Comparison of ENCODE assay signal across 10 cellular contexts in genomic region chr7:128909605-128910568, GRCh38. TPM values are rescaled to one million over a fixed set of nuclear protein-coding genes. Genes with fewer than 3 reads are reported as not detected.
A peak's percentile ranks its signal among the peaks of the same experiment; 100 is the strongest.
DNase-seq lines count a peak whose midpoint lies in the region; ATAC-seq, FAIRE-seq and TF ChIP-seq lines count a peak whose summit lies in the region.
"Had no signal": no experiment of that assay in that cellular context is flagged by ENCODE, and none has a peak within 500 bp of the region (broad histone marks: within the 10 kb centered on the region; RNA-seq: fewer than 3 reads in every experiment).

No MANE protein-coding gene starts in this region.

- H3K27ac ChIP-seq in subcutaneous abdominal adipose tissue (ENCODE audit: low read depth, low read length) (no peak overlapping the region), caudate nucleus (ENCODE audit: low read depth, low read length) (no peak overlapping the region)

- peaks cover 33% of the 10 kb centered on the region for H3K27me3 ChIP-seq in bronchial epithelial cell (ENCODE audit: control insufficient read depth, insufficient read depth, low read length)
- peaks cover 7 to 31% (median 17%) of the 10 kb centered on the region in 5 donors for H3K27me3 ChIP-seq in subcutaneous abdominal adipose tissue (ENCODE audit: control insufficient read depth in 5 of 5, insufficient read depth in 4 of 5, low read length in 5 of 5)

- peaks cover 14% of the 10 kb centered on the region for H3K4me1 Mint-ChIP-seq in HFFc6 (ENCODE audit: low read depth)
- H3K4me1 Mint-ChIP-seq in stimulated activated effector memory CD8-positive, alpha-beta T cell treated with anti-CD3 and anti-CD28 coated beads, Interleukin-12 subunit alpha, Interleukin-12 subunit beta, amount 100 ng/mL, for 72 hours, result peaks cover 21% of the 10 kb centered on the region

- H3K4me3 Mint-ChIP-seq in HFFc6, result peak overlapping the region; percentile 88
- H3K4me3 Mint-ChIP-seq in stimulated activated effector memory CD8-positive, alpha-beta T cell treated with anti-CD3 and anti-CD28 coated beads, Interleukin-12 subunit alpha, Interleukin-12 subunit beta, amount 100 ng/mL, for 72 hours, result no peak overlapping the region

- ATAC-seq in stimulated activated effector memory CD8-positive, alpha-beta T cell treated with anti-CD3 and anti-CD28 coated beads, Interleukin-12 subunit alpha, Interleukin-12 subunit beta, amount 100 ng/mL, for 72 hours, result no peak
- ATAC-seq in GM19463 (IDR thresholded peaks at IDR 0.05; ENCODE audit: unreplicated experiment), result no peak

- no peaks in the 10 kb centered on the region for H3K9me3 ChIP-seq in subcutaneous abdominal adipose tissue (ENCODE audit: control insufficient read depth in 5 of 5, low read length in 5 of 5)

- H3K27me3 Mint-ChIP-seq in HFFc6 (ENCODE audit: insufficient read depth), result peaks cover 42% of the 10 kb centered on the region

- DNase-seq in HFFc6 (peak; percentile 29), bronchial epithelial cell (ENCODE audit: low read depth) (peak; percentile 25), islet precursor cell (peak; percentile 90), DMS153 treated with DMSO at 0.1 percent for 48 hours (lab: John Stamatoyannopoulos, UW; ENCODE audit: unreplicated experiment) (no peak), caudate nucleus (lab: John Stamatoyannopoulos, UW) (no peak)
- no peak for DNase-seq in stimulated activated effector memory CD8-positive, alpha-beta T cell treated with anti-CD3 and anti-CD28 coated beads, Interleukin-12 subunit alpha, Interleukin-12 subunit beta, amount 100 ng/mL, for 72 hours (ENCODE audit: low spot score in 2 of 2)
- DNase-seq: effector CD8-positive, alpha-beta T cell; SHP77 had no signal

- FAIRE-seq in bronchial epithelial cell (lab: Jason Lieb, UNC), result no peak

- H3K27ac Mint-ChIP-seq in HFFc6, result no peak overlapping the region
- no peak overlapping the region for H3K27ac Mint-ChIP-seq in stimulated activated effector memory CD8-positive, alpha-beta T cell treated with anti-CD3 and anti-CD28 coated beads, Interleukin-12 subunit alpha, Interleukin-12 subunit beta, amount 100 ng/mL, for 72 hours

- no peaks in the 10 kb centered on the region for H3K36me3 Mint-ChIP-seq in HFFc6 (ENCODE audit: low read depth)
- no peaks in the 10 kb centered on the region for H3K36me3 Mint-ChIP-seq in stimulated activated effector memory CD8-positive, alpha-beta T cell treated with anti-CD3 and anti-CD28 coated beads, Interleukin-12 subunit alpha, Interleukin-12 subunit beta, amount 100 ng/mL, for 72 hours

- no peaks in the 10 kb centered on the region for H3K9me3 Mint-ChIP-seq in HFFc6
- no peaks in the 10 kb centered on the region for H3K9me3 Mint-ChIP-seq in stimulated activated effector memory CD8-positive, alpha-beta T cell treated with anti-CD3 and anti-CD28 coated beads, Interleukin-12 subunit alpha, Interleukin-12 subunit beta, amount 100 ng/mL, for 72 hours

- TF ChIP-seq CTCF in HFFc6 (IDR thresholded peaks at IDR 0.05) (no peak), bronchial epithelial cell (IDR thresholded peaks at IDR 0.05; ENCODE audit: insufficient read depth, low read length, severe bottlenecking) (no peak)

- H3K9ac ChIP-seq in subcutaneous abdominal adipose tissue (ENCODE audit: low read length in 5 of 5), result peak overlapping the region in 4 of 5 donors; percentile 16 to 35 (median 27)

- H3K36me3 ChIP-seq in bronchial epithelial cell (ENCODE audit: control insufficient read depth, insufficient read depth, low read length) (no peaks in the 10 kb centered on the region), subcutaneous abdominal adipose tissue (ENCODE audit: control insufficient read depth in 5 of 5, insufficient read depth in 5 of 5, low read length in 5 of 5) (peaks cover 0 to 4% (median 0%) of the 10 kb centered on the region in 5 donors)

- H3K4me1 ChIP-seq in subcutaneous abdominal adipose tissue (ENCODE audit: control insufficient read depth in 5 of 5, insufficient read depth in 5 of 5, low read length in 5 of 5), result peaks cover 1 to 33% (median 22%) of the 10 kb centered on the region in 5 donors

- no peak overlapping the region for H3K4me3 ChIP-seq in bronchial epithelial cell (ENCODE audit: low read depth, low read length)
- peak overlapping the region; percentile 45 to 61 (median 59) for H3K4me3 ChIP-seq in subcutaneous abdominal adipose tissue (ENCODE audit: low read depth in 1 of 5, low read length in 5 of 5)

RNA-seq across cellular contexts. Expression of gene KCP, which starts 0.6 kb away (rescaled TPM):
- under 1 TPM in 2 of 6 experiments, not detected in 4; 0.05 to 0.07 TPM for total RNA-seq in HFFc6 (2021; fragmentation: NEBNext Ultra II Directional; extraction: Animal tissue kit (Norgen Biotek cat#: 25700))
- 0.53 and 1.3 TPM in 2 replicates for total RNA-seq in bronchial epithelial cell

RNA-seq across cellular contexts. Expression of gene IRF5, which starts 27.8 kb away (rescaled TPM):
- total RNA-seq in HFFc6 (2021; fragmentation: NEBNext Ultra II Directional; extraction: Animal tissue kit (Norgen Biotek cat#: 25700)), result under 1 TPM in 1 of 6 experiments, not detected in 5; 0.09 TPM
- 6.8 and 7.7 TPM in 2 replicates for total RNA-seq in bronchial epithelial cell

RNA-seq across cellular contexts. Expression of gene ATP6V1F, which starts 47.2 kb away (rescaled TPM):
- total RNA-seq in HFFc6 (2021; fragmentation: NEBNext Ultra II Directional; extraction: Animal tissue kit (Norgen Biotek cat#: 25700)), result 100 to 1,000 TPM; 179 to 212 (median 193) TPM
- total RNA-seq in bronchial epithelial cell, result 108 and 132 TPM in 2 replicates

Comparison
In these comparisons a context has a peak if more than half of its experiments do, and no peak if none do; other contexts are left out.
1. DNase-seq: peak in HFFc6 (single experiment), bronchial epithelial cell (single experiment) and islet precursor cell (single experiment); none in stimulated activated effector memory CD8-positive, alpha-beta T cell treated with anti-CD3 and anti-CD28 coated beads, Interleukin-12 subunit alpha, Interleukin-12 subunit beta, amount 100 ng/mL, for 72 hours (0 of 2), DMS153 treated with DMSO at 0.1 percent for 48 hours (single experiment) and caudate nucleus (0 of 61).